In the genomic region with DNA sequence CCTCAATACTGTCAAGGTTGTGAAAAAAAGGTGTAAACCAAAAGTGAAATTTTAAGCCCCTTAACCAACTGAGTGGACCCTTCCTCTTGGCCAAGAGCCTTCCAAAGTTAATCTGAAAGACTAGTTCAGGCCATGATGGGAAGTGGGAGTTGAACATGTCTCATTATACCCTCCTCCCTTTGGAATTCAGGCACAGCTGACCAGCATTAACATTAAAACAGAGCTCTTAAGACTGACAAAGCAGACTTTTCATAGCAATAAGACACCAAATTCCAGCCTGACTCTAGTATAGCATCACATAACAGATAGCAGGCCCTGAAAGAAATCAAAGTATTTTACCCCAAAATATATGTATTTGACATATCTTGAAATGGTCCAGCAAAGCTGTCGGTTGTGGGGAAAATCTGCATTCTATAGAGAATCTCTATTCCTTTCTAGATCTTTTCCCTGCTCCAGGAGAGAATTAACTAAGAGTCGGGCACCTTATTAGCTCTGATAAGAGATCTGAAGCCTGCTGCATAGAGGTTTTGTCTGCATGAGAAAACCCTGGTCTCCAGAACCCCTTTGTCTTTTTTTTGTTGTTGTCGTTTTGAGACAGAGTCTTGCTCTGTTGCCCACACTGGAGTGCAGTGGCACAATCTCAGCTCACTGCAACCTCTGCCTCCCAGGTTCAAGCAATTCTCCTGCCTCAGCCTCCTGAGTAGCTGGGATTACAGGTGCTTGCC, we compare ENCODE assay signal across 9 cellular contexts. TPM values are rescaled to one million over a fixed set of nuclear protein-coding genes. Genes with fewer than 3 reads are reported as not detected.
"Had no signal": no experiment of that assay in that cellular context is flagged by ENCODE, and none has a peak within 500 bp of the region (broad histone marks: within the 10 kb centered on the region; RNA-seq: fewer than 3 reads in every experiment).

No MANE protein-coding gene starts in this region.

RNA-seq across cellular contexts. Expression of a gene that starts 43.2 kb away (rescaled TPM):
- total RNA-seq: activated CD4-positive, alpha-beta memory T cell treated with anti-CD3 and anti-CD28 coated beads, Interleukin-2, amount 10 ng/mL, durations not matched to agents 7 days and 5 days; activated CD4-positive, alpha-beta T cell treated with anti-CD3 and anti-CD28 coated beads, Interleukin-2, amount 10 ng/mL, durations not matched to agents 7 days and 5 days; activated CD8-positive, alpha-beta memory T cell treated with anti-CD3 and anti-CD28 coated beads, Interleukin-2, amount 10 ng/mL, durations not matched to agents 7 days and 5 days; activated CD8-positive, alpha-beta T cell treated with anti-CD3 and anti-CD28 coated beads, Interleukin-2, amount 10 ng/mL, durations not matched to agents 7 days and 5 days; activated naive CD8-positive, alpha-beta T cell treated with anti-CD3 and anti-CD28 coated beads, Interleukin-2, amount 10 ng/mL, durations not matched to agents 7 days and 5 days; ascending aorta; bronchial epithelial cell; chondrocyte had no signal
- polyA plus RNA-seq: adipose tissue had no signal
